In the genomic region with DNA sequence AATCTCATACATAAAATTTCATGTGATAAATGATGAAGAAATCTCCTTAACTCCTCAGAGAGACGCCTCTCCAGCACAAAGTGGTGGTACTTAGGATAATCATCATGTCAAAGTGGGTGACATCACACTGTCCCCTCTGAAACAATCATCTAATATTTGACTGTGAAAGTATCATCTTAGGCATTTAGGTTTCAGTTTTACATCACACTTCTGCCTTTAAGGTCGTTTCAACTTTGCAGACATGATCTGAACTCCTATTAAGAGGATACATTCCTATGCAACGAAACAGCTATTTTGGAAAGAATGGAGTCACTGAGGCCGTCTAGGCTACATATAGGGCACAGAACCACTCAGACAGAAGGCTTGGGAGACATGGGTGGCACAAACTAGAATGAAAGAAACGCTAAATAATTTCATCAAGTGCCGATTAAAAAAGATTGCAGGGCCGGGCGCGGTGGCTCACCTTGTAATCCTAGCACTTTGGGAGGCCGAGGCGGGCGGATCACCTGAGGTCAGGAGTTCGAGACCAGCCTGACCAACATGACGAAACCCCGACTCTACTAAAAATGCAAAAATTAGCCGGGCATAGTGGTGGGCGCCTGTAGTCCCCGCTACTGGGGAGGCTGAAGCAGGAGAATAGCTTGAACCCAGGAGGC, we compare ENCODE assay signal across 1 cellular context.
TF ChIP-seq lines count a peak whose summit lies in the region.

No MANE protein-coding gene starts in this region.

TF ChIP-seq in H1, 55 proteins besides CTCF, POLR2A, EP300 and RAD21 (continued from another document):
- TF ChIP-seq BACH1 (IDR thresholded peaks at IDR 0.05; ENCODE audit: low read length) (no peak), KDM4A (IDR thresholded peaks at IDR 0.05; ENCODE audit: low read depth, low read length, severe bottlenecking) (no peak), EGR1 (IDR thresholded peaks at IDR 0.05; ENCODE audit: borderline replicate concordance, low read depth, low read length) (no peak), RXRA (IDR thresholded peaks at IDR 0.05; ENCODE audit: insufficient read depth, low read depth, low read length) (no peak), NANOG (IDR thresholded peaks at IDR 0.05; ENCODE audit: insufficient read depth, low read depth, low read length, poor library complexity, severe bottlenecking) (no peak), NRF1 (IDR thresholded peaks at IDR 0.05; ENCODE audit: low read depth, low read length) (no peak), SIRT6 (IDR thresholded peaks at IDR 0.05; ENCODE audit: low read length) (no peak), ZNF274 (IDR thresholded peaks at IDR 0.05; ENCODE audit: borderline replicate concordance, extremely low read depth, low read length) (no peak), KDM5A (IDR thresholded peaks at IDR 0.05; ENCODE audit: low read length) (no peak), TEAD4 (IDR thresholded peaks at IDR 0.05; ENCODE audit: low read depth, low read length) (no peak), FOSL1 (IDR thresholded peaks at IDR 0.05; ENCODE audit: insufficient read depth, low read depth, low read length) (no peak), JUN (IDR thresholded peaks at IDR 0.05; ENCODE audit: low read depth, low read length) (no peak)
